Comparison of ENCODE assay signal across 9 cellular contexts in the genomic region with DNA sequence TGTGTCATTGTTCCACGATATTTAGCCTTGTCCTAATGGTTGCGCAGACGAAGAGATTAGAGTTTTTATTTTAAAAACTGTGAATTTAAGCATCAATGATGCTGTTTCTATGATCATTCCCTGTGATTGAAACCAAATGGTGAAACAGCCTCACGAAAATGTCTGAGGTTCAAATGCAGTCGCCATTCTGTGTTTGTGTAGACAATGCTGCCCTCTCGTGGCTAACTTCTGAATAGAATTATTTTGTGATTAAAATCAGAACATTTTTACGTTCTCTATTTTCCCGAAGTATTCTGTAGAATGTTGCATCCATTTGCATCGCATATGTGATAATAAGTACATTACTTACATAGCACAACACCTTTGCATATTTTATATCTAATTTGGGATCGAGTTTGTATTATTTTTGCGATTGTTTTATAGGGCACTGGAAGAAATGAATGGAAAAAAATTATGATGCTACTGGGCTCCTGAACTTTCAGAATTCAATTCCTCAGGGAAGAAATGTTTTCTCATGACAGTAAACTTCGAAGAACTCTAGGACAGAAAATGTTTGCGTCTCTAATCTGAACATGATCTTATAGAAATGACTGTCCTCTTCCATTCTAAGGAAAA. TPM values are rescaled to one million over a fixed set of nuclear protein-coding genes. Genes with fewer than 3 reads are reported as not detected.
A peak's percentile ranks its signal among the peaks of the same experiment; 100 is the strongest.
DNase-seq lines count a peak whose midpoint lies in the region; ATAC-seq, FAIRE-seq and TF ChIP-seq lines count a peak whose summit lies in the region.
"Had no signal": no experiment of that assay in that cellular context is flagged by ENCODE, and none has a peak within 500 bp of the region (broad histone marks: within the 10 kb centered on the region; RNA-seq: fewer than 3 reads in every experiment).

No MANE protein-coding gene starts in this region.

- peaks cover 6% of the 10 kb centered on the region for H3K4me1 ChIP-seq in CD4-positive, alpha-beta memory T cell (ENCODE audit: insufficient read depth, low read length)
- H3K4me1 ChIP-seq in GM23248 (ENCODE audit: insufficient read depth) (peaks cover 31% of the 10 kb centered on the region), NT2/D1 (ENCODE audit: insufficient read depth, insufficient read length) (no peaks in the 10 kb centered on the region), right atrium auricular region (peaks cover 0 to 9% of the 10 kb centered on the region in 2 donors), small intestine (ENCODE audit: control insufficient read depth in 2 of 2, insufficient read depth in 1 of 2, low read depth in 1 of 2, low read length in 1 of 2) (no peaks in the 10 kb centered on the region), suprapubic skin (peaks cover 12% of the 10 kb centered on the region)

- no peaks in the 10 kb centered on the region for H3K9me3 ChIP-seq in CD4-positive, alpha-beta memory T cell (ENCODE audit: control insufficient read depth in 1 of 2, low read length in 2 of 2)
- no peaks in the 10 kb centered on the region for H3K9me3 ChIP-seq in GM23248 (ENCODE audit: low read depth)
- no peaks in the 10 kb centered on the region for H3K9me3 ChIP-seq in NT2/D1 (ENCODE audit: insufficient read depth, low read length)
- H3K9me3 ChIP-seq in right atrium auricular region, result no peaks in the 10 kb centered on the region
- no peaks in the 10 kb centered on the region for H3K9me3 ChIP-seq in small intestine (ENCODE audit: control insufficient read depth, low read depth)
- H3K9me3 ChIP-seq in suprapubic skin, result no peaks in the 10 kb centered on the region

- no peak for TF ChIP-seq POLR2A in suprapubic skin (IDR thresholded peaks at IDR 0.05)

- H3K4me1 Mint-ChIP-seq in CD4-positive, alpha-beta memory T cell, result peaks cover 7 to 21% (median 11%) of the 10 kb centered on the region in 4 donors

- peak overlapping the region; percentile 86 for H3K4me2 ChIP-seq in GM23248 (ENCODE audit: unreplicated experiment)

- H3K36me3 ChIP-seq in CD4-positive, alpha-beta memory T cell (ENCODE audit: insufficient read depth, low read length), result no peaks in the 10 kb centered on the region
- no peaks in the 10 kb centered on the region for H3K36me3 ChIP-seq in GM23248 (ENCODE audit: low read depth)
- no peaks in the 10 kb centered on the region for H3K36me3 ChIP-seq in NT2/D1 (ENCODE audit: insufficient read depth, insufficient read length, low read length)
- no peaks in the 10 kb centered on the region for H3K36me3 ChIP-seq in right atrium auricular region
- no peaks in the 10 kb centered on the region for H3K36me3 ChIP-seq in small intestine (ENCODE audit: control insufficient read depth in 2 of 2, insufficient read depth in 2 of 2, low read length in 2 of 2)
- no peaks in the 10 kb centered on the region for H3K36me3 ChIP-seq in suprapubic skin

- no peaks in the 10 kb centered on the region for H3K27me3 ChIP-seq in CD4-positive, alpha-beta memory T cell (ENCODE audit: insufficient read depth, low read length)
- H3K27me3 ChIP-seq in GM23248 (replicated peaks; ENCODE audit: insufficient read depth) (no peaks in the 10 kb centered on the region), NT2/D1 (ENCODE audit: insufficient read depth, insufficient read length) (no peaks in the 10 kb centered on the region), right atrium auricular region (no peaks in the 10 kb centered on the region), small intestine (ENCODE audit: control insufficient read depth in 2 of 2, insufficient read depth in 2 of 2, low read length in 2 of 2) (no peaks in the 10 kb centered on the region), suprapubic skin (no peaks in the 10 kb centered on the region)

- CTCF ChIA-PET in CD4-positive, alpha-beta memory T cell (lab: Charles Lee; ENCODE audit: partially characterized antibody), result interaction anchor here (1.0 to 4.5 kb wide), 4 partner anchors 429 to 681 kb away, joined by 3 to 44 read pairs (median 30); no protein-coding TSS in a partner anchor

- 1 to 2% methylated on average over 13 of the region's 13 CpGs for WGBS in GM23248 (ENCODE audit: low coverage in 1 of 2, low lambda C conversion rate in 2 of 2, missing lambda C conversion rate in 2 of 2), 2 experiments
- 15 to 19% (median 16%) methylated on average over 13 of the region's 13 CpGs for WGBS in small intestine, 3 donors
- WGBS in suprapubic skin, result 13% methylated on average over 13 of the region's 13 CpGs

- peak; percentile 81 for FAIRE-seq in small intestine (lab: Jason Lieb, UNC)

- H3K4me3 ChIP-seq in CD4-positive, alpha-beta memory T cell (ENCODE audit: low read length in 2 of 2), result no peak overlapping the region
- H3K4me3 ChIP-seq in GM23248, result peak overlapping the region; percentile 47
- H3K4me3 ChIP-seq in NT2/D1 (ENCODE audit: insufficient read length, low read depth), result no peak overlapping the region
- H3K4me3 ChIP-seq in right atrium auricular region, result peak overlapping the region in 1 of 2 donors; percentile 10
- H3K4me3 ChIP-seq in small intestine (ENCODE audit: low read depth in 1 of 2, low read length in 2 of 2), result no peak overlapping the region
- H3K4me3 ChIP-seq in suprapubic skin, result no peak overlapping the region

- in situ Hi-C loops in GM23248 (cut with MboI), result loop anchor here (5.0 to 25.0 kb wide), 5 partner anchors 228 to 788 kb away; partner anchors contain the start of gene KLF7

- H3K9me2 ChIP-seq in GM23248 (ENCODE audit: insufficient read depth), result no peaks in the 10 kb centered on the region

- peak overlapping the region in 4 of 7 donors; percentile 19 to 72 (median 42) for H3K27ac Mint-ChIP-seq in CD4-positive, alpha-beta memory T cell
- H3K27ac Mint-ChIP-seq: T-helper 1 cell treated with Interleukin-12 subunit alpha and Interleukin-12 subunit beta and Interleukin-4 antibody, amounts not matched to agents 30 μg/mL and 1 μg/mL, for 36 hours had no signal

- intact Hi-C loops in CD4-positive, alpha-beta memory T cell (cut with micrococcal nuclease), result loop anchor here (1.0 to 5.0 kb wide), 8 partner anchors 54 to 1313 kb away; partner anchors contain the start of gene CREB1

- H3K27me3 Mint-ChIP-seq in CD4-positive, alpha-beta memory T cell, result no peaks in the 10 kb centered on the region

- no peaks in the 10 kb centered on the region for H3K9me3 Mint-ChIP-seq in CD4-positive, alpha-beta memory T cell
- H3K9me3 Mint-ChIP-seq: T-helper 1 cell treated with Interleukin-12 subunit alpha and Interleukin-12 subunit beta and Interleukin-4 antibody, amounts not matched to agents 30 μg/mL and 1 μg/mL, for 36 hours had no signal

- H3K9ac ChIP-seq in GM23248 (peak overlapping the region; percentile 49), NT2/D1 (ENCODE audit: insufficient read length, low read depth) (no peak overlapping the region)

- peak overlapping the region; percentile 62 for H2AFZ ChIP-seq in GM23248

- H3K36me3 Mint-ChIP-seq in CD4-positive, alpha-beta memory T cell, result no peaks in the 10 kb centered on the region

- peak overlapping the region in 3 of 8 donors; percentile 18 to 52 (median 43) for H3K4me3 Mint-ChIP-seq in CD4-positive, alpha-beta memory T cell
- H3K4me3 Mint-ChIP-seq: T-helper 1 cell treated with Interleukin-12 subunit alpha and Interleukin-12 subunit beta and Interleukin-4 antibody, amounts not matched to agents 30 μg/mL and 1 μg/mL, for 36 hours had no signal

- DNase-seq in CD4-positive, alpha-beta memory T cell, result peak in 4 of 5 donors; percentile 52 to 67 (median 58)
- DNase-seq in GM23248 (peak; percentile 86), NT2/D1 (ENCODE audit: low read depth, low spot score) (peak; percentile 36), amniotic stem cell (lab: John Stamatoyannopoulos, UW) (peak; percentile 45), right atrium auricular region (ENCODE audit: low spot score) (no peak), small intestine (peak; percentile 59), suprapubic skin (ENCODE audit: low spot score in 2 of 2) (no peak)

- no peak overlapping the region for H3K27ac ChIP-seq in CD4-positive, alpha-beta memory T cell (ENCODE audit: low read depth, low read length)
- peak overlapping the region; percentile 39 for H3K27ac ChIP-seq in GM23248
- no peak overlapping the region for H3K27ac ChIP-seq in right atrium auricular region
- no peak overlapping the region for H3K27ac ChIP-seq in small intestine (ENCODE audit: low read depth in 1 of 2, low read length in 1 of 2)
- no peak overlapping the region for H3K27ac ChIP-seq in suprapubic skin

- no peaks in the 10 kb centered on the region for H4K20me1 ChIP-seq in GM23248 (ENCODE audit: insufficient read depth)

- no peak for TF ChIP-seq EP300 in suprapubic skin (IDR thresholded peaks at IDR 0.05)

- POLR2A ChIA-PET in CD4-positive, alpha-beta memory T cell (lab: Charles Lee; ENCODE audit: partially characterized antibody), result interaction anchor here (1.3 kb wide), 1 partner anchor 55 kb away, joined by 3 read pairs; the partner anchor contains the start of gene CREB1

- H3K79me2 ChIP-seq in GM23248 (ENCODE audit: insufficient read depth), result no peaks in the 10 kb centered on the region

- peaks cover 20% of the 10 kb centered on the region for H3F3A ChIP-seq in GM23248 (ENCODE audit: insufficient read depth)

- no peak for ATAC-seq in GM21717 (IDR thresholded peaks at IDR 0.05; ENCODE audit: unreplicated experiment)

- peak; percentile 46 to 80 for TF ChIP-seq CTCF in right atrium auricular region (IDR thresholded peaks at IDR 0.05)
- peak in 1 of 2 donors; percentile 86 for TF ChIP-seq CTCF in suprapubic skin (IDR thresholded peaks at IDR 0.05)

RNA-seq across cellular contexts. Expression of gene CREB1, which starts 54.8 kb away (rescaled TPM):
- total RNA-seq in CD4-positive, alpha-beta memory T cell, result 100 to 1,000 TPM; 128 TPM
- 10 to 100 TPM; 60.0 to 75.8 TPM for polyA plus RNA-seq in CD4-positive, alpha-beta memory T cell
- total RNA-seq in GM23248 (2014; rRNA removed; shearing (Covaris generic)), result 44.5 and 71.8 TPM in 2 replicates
- polyA plus RNA-seq in GM23248 (2016; fragmentation: Nextera tagmentation; extraction: Ambion mirVana), result 35.9 and 37.7 TPM in 2 replicates
- total RNA-seq in right atrium auricular region, result 10 to 100 TPM; 32.5 to 32.9 TPM
- polyA plus RNA-seq in small intestine, result 10 to 100 TPM in 1 of 3 donors, 1 to 10 TPM in 2; 4.1 to 12.7 (median 8.5) TPM
- 10 to 100 TPM; 33.3 to 90.4 (median 55.1) TPM for total RNA-seq in suprapubic skin

Comparison
In these comparisons a context has a peak if more than half of its experiments do, and no peak if none do; other contexts are left out.
1. DNase-seq: peak in CD4-positive, alpha-beta memory T cell (4 of 5), GM23248 (single experiment), NT2/D1 (single experiment), amniotic stem cell (single experiment) and small intestine (single experiment); none in right atrium auricular region (single experiment) and suprapubic skin (0 of 2).